3 cellular contexts compared by ENCODE assay signal in the genomic region with DNA sequence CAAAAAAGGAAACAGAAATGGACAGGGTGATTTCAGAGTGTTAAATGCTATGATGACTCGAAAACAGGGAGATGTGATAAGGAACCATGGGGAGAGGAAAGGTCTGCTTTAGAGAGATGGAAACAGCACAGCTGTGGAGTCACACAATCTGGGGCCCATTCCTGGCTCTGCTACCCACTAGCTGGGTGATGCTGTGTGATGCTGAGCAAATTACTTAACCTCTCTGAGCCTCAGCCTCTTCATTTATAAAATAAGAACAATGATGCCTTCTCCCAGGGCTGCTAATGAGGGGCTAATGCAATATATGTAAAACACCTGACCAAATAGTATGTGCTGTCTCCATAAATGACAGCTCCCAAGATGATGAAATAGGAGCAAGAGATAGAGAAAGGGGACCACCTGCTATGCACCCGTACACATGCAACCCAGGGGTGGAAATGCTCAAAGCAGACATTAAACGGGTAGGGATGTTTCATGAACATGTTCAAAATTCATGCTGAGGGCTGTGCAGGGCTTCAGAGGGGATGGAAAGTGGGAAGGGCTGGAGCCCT.
TF ChIP-seq lines count a peak whose summit lies in the region.

No MANE protein-coding gene starts in this region.

TF ChIP-seq in A549, 52 proteins besides CTCF, POLR2A, EP300 and RAD21:
- TF ChIP-seq, protein P1, sequence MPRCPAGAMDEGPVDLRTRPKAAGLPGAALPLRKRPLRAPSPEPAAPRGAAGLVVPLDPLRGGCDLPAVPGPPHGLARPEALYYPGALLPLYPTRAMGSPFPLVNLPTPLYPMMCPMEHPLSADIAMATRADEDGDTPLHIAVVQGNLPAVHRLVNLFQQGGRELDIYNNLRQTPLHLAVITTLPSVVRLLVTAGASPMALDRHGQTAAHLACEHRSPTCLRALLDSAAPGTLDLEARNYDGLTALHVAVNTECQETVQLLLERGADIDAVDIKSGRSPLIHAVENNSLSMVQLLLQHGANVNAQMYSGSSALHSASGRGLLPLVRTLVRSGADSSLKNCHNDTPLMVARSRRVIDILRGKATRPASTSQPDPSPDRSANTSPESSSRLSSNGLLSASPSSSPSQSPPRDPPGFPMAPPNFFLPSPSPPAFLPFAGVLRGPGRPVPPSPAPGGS (IDR thresholded peaks at IDR 0.05): no peak
- peak; percentile 11 for TF ChIP-seq ZFP36 (IDR thresholded peaks at IDR 0.05; ENCODE audit: borderline replicate concordance, partially characterized antibody)

TF ChIP-seq in HEK293, 187 proteins besides CTCF, POLR2A, EP300 and RAD21:
- TF ChIP-seq MEIS1 (CRISPR knock-in tag; IDR thresholded peaks at IDR 0.05; ENCODE audit: borderline replicate concordance) (no peak), ZNF202 (tag by site-specific recombination; IDR thresholded peaks at IDR 0.05; ENCODE audit: borderline replicate concordance) (no peak), ZNF768 (tag by site-specific recombination; IDR thresholded peaks at IDR 0.05) (peak; percentile 75), ZNF324 (tag by site-specific recombination; IDR thresholded peaks at IDR 0.05) (no peak), ZNF621 (tag by site-specific recombination; IDR thresholded peaks at IDR 0.05) (no peak), ZNF112 (tag by site-specific recombination; IDR thresholded peaks at IDR 0.05) (no peak), ZFP41 (tag by site-specific recombination; IDR thresholded peaks at IDR 0.05; ENCODE audit: borderline replicate concordance) (no peak), ZNF571 (tag by site-specific recombination; IDR thresholded peaks at IDR 0.05) (no peak), ZNF792 (tag by site-specific recombination; IDR thresholded peaks at IDR 0.05) (no peak), SALL2 (tag by site-specific recombination; IDR thresholded peaks at IDR 0.05; ENCODE audit: borderline replicate concordance) (no peak), ZIC2 (tag by site-specific recombination; IDR thresholded peaks at IDR 0.05) (peak; percentile 62)
- TF ChIP-seq, protein P2, sequence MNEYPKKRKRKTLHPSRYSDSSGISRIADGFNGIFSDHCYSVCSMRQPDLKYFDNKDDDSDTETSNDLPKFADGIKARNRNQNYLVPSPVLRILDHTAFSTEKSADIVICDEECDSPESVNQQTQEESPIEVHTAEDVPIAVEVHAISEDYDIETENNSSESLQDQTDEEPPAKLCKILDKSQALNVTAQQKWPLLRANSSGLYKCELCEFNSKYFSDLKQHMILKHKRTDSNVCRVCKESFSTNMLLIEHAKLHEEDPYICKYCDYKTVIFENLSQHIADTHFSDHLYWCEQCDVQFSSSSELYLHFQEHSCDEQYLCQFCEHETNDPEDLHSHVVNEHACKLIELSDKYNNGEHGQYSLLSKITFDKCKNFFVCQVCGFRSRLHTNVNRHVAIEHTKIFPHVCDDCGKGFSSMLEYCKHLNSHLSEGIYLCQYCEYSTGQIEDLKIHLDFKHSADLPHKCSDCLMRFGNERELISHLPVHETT (tag by site-specific recombination; IDR thresholded peaks at IDR 0.05): no peak
- TF ChIP-seq, protein P3, sequence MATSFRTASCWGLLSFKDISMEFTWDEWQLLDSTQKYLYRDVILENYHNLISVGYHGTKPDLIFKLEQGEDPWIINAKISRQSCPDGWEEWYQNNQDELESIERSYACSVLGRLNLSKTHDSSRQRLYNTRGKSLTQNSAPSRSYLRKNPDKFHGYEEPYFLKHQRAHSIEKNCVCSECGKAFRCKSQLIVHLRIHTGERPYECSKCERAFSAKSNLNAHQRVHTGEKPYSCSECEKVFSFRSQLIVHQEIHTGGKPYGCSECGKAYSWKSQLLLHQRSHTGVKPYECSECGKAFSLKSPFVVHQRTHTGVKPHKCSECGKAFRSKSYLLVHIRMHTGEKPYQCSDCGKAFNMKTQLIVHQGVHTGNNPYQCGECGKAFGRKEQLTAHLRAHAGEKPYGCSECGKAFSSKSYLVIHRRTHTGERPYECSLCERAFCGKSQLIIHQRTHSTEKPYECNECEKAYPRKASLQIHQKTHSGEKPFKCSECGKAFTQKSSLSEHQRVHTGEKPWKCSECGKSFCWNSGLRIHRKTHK (tag by site-specific recombination; IDR thresholded peaks at IDR 0.05): no peak
- TF ChIP-seq, protein P4, sequence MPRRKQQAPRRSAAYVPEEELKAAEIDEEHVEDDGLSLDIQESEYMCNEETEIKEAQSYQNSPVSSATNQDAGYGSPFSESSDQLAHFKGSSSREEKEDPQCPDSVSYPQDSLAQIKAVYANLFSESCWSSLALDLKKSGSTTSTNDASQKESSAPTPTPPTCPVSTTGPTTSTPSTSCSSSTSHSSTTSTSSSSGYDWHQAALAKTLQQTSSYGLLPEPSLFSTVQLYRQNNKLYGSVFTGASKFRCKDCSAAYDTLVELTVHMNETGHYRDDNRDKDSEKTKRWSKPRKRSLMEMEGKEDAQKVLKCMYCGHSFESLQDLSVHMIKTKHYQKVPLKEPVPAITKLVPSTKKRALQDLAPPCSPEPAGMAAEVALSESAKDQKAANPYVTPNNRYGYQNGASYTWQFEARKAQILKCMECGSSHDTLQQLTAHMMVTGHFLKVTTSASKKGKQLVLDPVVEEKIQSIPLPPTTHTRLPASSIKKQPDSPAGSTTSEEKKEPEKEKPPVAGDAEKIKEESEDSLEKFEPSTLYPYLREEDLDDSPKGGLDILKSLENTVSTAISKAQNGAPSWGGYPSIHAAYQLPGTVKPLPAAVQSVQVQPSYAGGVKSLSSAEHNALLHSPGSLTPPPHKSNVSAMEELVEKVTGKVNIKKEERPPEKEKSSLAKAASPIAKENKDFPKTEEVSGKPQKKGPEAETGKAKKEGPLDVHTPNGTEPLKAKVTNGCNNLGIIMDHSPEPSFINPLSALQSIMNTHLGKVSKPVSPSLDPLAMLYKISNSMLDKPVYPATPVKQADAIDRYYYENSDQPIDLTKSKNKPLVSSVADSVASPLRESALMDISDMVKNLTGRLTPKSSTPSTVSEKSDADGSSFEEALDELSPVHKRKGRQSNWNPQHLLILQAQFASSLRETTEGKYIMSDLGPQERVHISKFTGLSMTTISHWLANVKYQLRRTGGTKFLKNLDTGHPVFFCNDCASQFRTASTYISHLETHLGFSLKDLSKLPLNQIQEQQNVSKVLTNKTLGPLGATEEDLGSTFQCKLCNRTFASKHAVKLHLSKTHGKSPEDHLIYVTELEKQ (tag by site-specific recombination; IDR thresholded peaks at IDR 0.05; ENCODE audit: borderline replicate concordance): no peak

TF ChIP-seq in K562, 482 proteins besides CTCF, POLR2A, EP300 and RAD21 (continues in another document):
- TF ChIP-seq MEF2D (tag; conservative IDR thresholded peaks at IDR 0.05; ENCODE audit: low read depth): no peak
- no peak for TF ChIP-seq ZC3H4 (CRISPR knock-in tag; IDR thresholded peaks at IDR 0.05; ENCODE audit: borderline replicate concordance)
- TF ChIP-seq PCBP1 (IDR thresholded peaks at IDR 0.05; ENCODE audit: low read depth, low read length, poor library complexity, severe bottlenecking): no peak
- TF ChIP-seq ZFP36 (IDR thresholded peaks at IDR 0.05; ENCODE audit: low read depth, low read length, partially characterized antibody): peak; percentile 87
- no peak for TF ChIP-seq PHF21A (IDR thresholded peaks at IDR 0.05; ENCODE audit: borderline replicate concordance, low read depth)
- TF ChIP-seq MIER1 (IDR thresholded peaks at IDR 0.05; ENCODE audit: low read depth): no peak
- TF ChIP-seq NFATC3 (IDR thresholded peaks at IDR 0.05): no peak
- TF ChIP-seq GABPB2 (CRISPR knock-in tag; conservative IDR thresholded peaks at IDR 0.05): no peak
- TF ChIP-seq SMARCB1 (IDR thresholded peaks at IDR 0.05; ENCODE audit: insufficient read length, low read depth): no peak
- TF ChIP-seq ZNF23 (CRISPR knock-in tag; IDR thresholded peaks at IDR 0.05): no peak
- no peak for TF ChIP-seq SMARCC2 (IDR thresholded peaks at IDR 0.05; ENCODE audit: low read depth)
- TF ChIP-seq HDAC2 (IDR thresholded peaks at IDR 0.05): no peak
- TF ChIP-seq ZNF699 (CRISPR knock-in tag; IDR thresholded peaks at IDR 0.05; ENCODE audit: insufficient replicate concordance): no peak
- TF ChIP-seq, protein P5, sequence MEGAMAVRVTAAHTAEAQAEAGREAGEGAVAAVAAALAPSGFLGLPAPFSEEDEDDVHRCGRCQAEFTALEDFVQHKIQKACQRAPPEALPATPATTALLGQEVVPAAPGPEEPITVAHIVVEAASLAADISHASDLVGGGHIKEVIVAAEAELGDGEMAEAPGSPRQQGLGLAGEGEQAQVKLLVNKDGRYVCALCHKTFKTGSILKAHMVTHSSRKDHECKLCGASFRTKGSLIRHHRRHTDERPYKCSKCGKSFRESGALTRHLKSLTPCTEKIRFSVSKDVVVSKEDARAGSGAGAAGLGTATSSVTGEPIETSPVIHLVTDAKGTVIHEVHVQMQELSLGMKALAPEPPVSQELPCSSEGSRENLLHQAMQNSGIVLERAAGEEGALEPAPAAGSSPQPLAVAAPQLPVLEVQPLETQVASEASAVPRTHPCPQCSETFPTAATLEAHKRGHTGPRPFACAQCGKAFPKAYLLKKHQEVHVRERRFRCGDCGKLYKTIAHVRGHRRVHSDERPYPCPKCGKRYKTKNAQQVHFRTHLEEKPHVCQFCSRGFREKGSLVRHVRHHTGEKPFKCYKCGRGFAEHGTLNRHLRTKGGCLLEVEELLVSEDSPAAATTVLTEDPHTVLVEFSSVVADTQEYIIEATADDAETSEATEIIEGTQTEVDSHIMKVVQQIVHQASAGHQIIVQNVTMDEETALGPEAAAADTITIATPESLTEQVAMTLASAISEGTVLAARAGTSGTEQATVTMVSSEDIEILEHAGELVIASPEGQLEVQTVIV (CRISPR knock-in tag; IDR thresholded peaks at IDR 0.05; ENCODE audit: borderline replicate concordance): no peak
- TF ChIP-seq MYNN (IDR thresholded peaks at IDR 0.05): no peak
- no peak for TF ChIP-seq MYNN (CRISPR knock-in tag; IDR thresholded peaks at IDR 0.05)
- no peak for TF ChIP-seq NUFIP1 (IDR thresholded peaks at IDR 0.05; ENCODE audit: partially characterized antibody)
- TF ChIP-seq, protein P6, sequence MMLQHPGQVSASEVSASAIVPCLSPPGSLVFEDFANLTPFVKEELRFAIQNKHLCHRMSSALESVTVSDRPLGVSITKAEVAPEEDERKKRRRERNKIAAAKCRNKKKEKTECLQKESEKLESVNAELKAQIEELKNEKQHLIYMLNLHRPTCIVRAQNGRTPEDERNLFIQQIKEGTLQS (IDR thresholded peaks at IDR 0.05): peak; percentile 37; the same call in 1 of the 2 replicates
- TF ChIP-seq, protein P6 (CRISPR knock-in tag; conservative IDR thresholded peaks at IDR 0.05): no peak
- TF ChIP-seq, protein P7, sequence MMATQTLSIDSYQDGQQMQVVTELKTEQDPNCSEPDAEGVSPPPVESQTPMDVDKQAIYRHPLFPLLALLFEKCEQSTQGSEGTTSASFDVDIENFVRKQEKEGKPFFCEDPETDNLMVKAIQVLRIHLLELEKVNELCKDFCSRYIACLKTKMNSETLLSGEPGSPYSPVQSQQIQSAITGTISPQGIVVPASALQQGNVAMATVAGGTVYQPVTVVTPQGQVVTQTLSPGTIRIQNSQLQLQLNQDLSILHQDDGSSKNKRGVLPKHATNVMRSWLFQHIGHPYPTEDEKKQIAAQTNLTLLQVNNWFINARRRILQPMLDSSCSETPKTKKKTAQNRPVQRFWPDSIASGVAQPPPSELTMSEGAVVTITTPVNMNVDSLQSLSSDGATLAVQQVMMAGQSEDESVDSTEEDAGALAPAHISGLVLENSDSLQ (IDR thresholded peaks at IDR 0.05): no peak
- no peak for TF ChIP-seq BRD4 (IDR thresholded peaks at IDR 0.05)
- no peak for TF ChIP-seq GTF2A2 (tag; IDR thresholded peaks at IDR 0.05)
- no peak for TF ChIP-seq NR3C1 (CRISPR knock-in tag; IDR thresholded peaks at IDR 0.05)
- TF ChIP-seq RBM25 (IDR thresholded peaks at IDR 0.05; ENCODE audit: low read depth, low read length, severe bottlenecking): peak; percentile 98
- TF ChIP-seq ZNF217 (CRISPR knock-in tag; IDR thresholded peaks at IDR 0.05): no peak
- TF ChIP-seq CBFA2T3 (IDR thresholded peaks at IDR 0.05): peak; percentile 42; the same call in 1 of the 2 replicates
- peak; percentile 20; the same call in 1 of the 2 replicates for TF ChIP-seq CBFA2T2 (conservative IDR thresholded peaks at IDR 0.05)
- 0 out of 2 replicates have a peak, but pooled peaks have one; percentile 19 for TF ChIP-seq CEBPB (tag; IDR thresholded peaks at IDR 0.05)
- TF ChIP-seq POLR2B (IDR thresholded peaks at IDR 0.05; ENCODE audit: low read depth, partially characterized antibody): no peak
- TF ChIP-seq, protein P8, sequence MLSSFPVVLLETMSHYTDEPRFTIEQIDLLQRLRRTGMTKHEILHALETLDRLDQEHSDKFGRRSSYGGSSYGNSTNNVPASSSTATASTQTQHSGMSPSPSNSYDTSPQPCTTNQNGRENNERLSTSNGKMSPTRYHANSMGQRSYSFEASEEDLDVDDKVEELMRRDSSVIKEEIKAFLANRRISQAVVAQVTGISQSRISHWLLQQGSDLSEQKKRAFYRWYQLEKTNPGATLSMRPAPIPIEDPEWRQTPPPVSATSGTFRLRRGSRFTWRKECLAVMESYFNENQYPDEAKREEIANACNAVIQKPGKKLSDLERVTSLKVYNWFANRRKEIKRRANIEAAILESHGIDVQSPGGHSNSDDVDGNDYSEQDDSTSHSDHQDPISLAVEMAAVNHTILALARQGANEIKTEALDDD (IDR thresholded peaks at IDR 0.05): no peak
- TF ChIP-seq SNIP1 (IDR thresholded peaks at IDR 0.05; ENCODE audit: low read depth): no peak
- no peak for TF ChIP-seq MAFF (IDR thresholded peaks at IDR 0.05; ENCODE audit: low read length)
- TF ChIP-seq, protein P9, sequence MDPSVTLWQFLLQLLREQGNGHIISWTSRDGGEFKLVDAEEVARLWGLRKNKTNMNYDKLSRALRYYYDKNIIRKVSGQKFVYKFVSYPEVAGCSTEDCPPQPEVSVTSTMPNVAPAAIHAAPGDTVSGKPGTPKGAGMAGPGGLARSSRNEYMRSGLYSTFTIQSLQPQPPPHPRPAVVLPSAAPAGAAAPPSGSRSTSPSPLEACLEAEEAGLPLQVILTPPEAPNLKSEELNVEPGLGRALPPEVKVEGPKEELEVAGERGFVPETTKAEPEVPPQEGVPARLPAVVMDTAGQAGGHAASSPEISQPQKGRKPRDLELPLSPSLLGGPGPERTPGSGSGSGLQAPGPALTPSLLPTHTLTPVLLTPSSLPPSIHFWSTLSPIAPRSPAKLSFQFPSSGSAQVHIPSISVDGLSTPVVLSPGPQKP (CRISPR knock-in tag; IDR thresholded peaks at IDR 0.05): no peak
